Comparison of ENCODE assay signal across 2 cellular contexts in genomic region chr13:26499209-26499601, GRCh38.
TF ChIP-seq lines count a peak whose summit lies in the region.

No MANE protein-coding gene starts in this region.

TF ChIP-seq in SK-N-SH, 30 proteins besides CTCF, POLR2A, EP300 and RAD21 (continued from another document):
- TF ChIP-seq IRF3 (IDR thresholded peaks at IDR 0.05; ENCODE audit: low read depth, low read length), result no peak
- TF ChIP-seq USF2 (IDR thresholded peaks at IDR 0.05; ENCODE audit: borderline replicate concordance, low read depth, low read length), result no peak
- no peak for TF ChIP-seq JUND (IDR thresholded peaks at IDR 0.05)
- TF ChIP-seq YY1 (IDR thresholded peaks at IDR 0.05; ENCODE audit: low read depth), result no peak
- TF ChIP-seq TAF1 (IDR thresholded peaks at IDR 0.05; ENCODE audit: borderline replicate concordance, low read depth, low read length), result no peak
- no peak for TF ChIP-seq GABPA (IDR thresholded peaks at IDR 0.05; ENCODE audit: low read depth)
- TF ChIP-seq FOXJ3 (CRISPR knock-in tag; IDR thresholded peaks at IDR 0.05), result no peak

TF ChIP-seq in SK-N-SH treated with all-trans-retinoic acid at 6 μM for 48 hours, 23 proteins besides CTCF, POLR2A, EP300 and RAD21 (continued from another document):
- no peak for TF ChIP-seq CSRNP3 (CRISPR knock-in tag; IDR thresholded peaks at IDR 0.05)
- no peak for TF ChIP-seq TCF4 (CRISPR knock-in tag; IDR thresholded peaks at IDR 0.05; ENCODE audit: borderline replicate concordance)
- no peak for TF ChIP-seq ZFP30 (CRISPR knock-in tag; IDR thresholded peaks at IDR 0.05)
- TF ChIP-seq POU6F1 (CRISPR knock-in tag; IDR thresholded peaks at IDR 0.05; ENCODE audit: borderline replicate concordance, low read depth), result no peak
- no peak for TF ChIP-seq TOX (CRISPR knock-in tag; IDR thresholded peaks at IDR 0.05; ENCODE audit: borderline replicate concordance)
- no peak for TF ChIP-seq ARNTL (CRISPR knock-in tag; IDR thresholded peaks at IDR 0.05; ENCODE audit: borderline replicate concordance, low read depth)
- no peak for TF ChIP-seq ZC3H10 (CRISPR knock-in tag; IDR thresholded peaks at IDR 0.05)
- TF ChIP-seq PATZ1 (CRISPR knock-in tag; IDR thresholded peaks at IDR 0.05; ENCODE audit: borderline replicate concordance), result no peak
